ENCODE assay signal across 9 cellular contexts in genomic region chr1:12657876-12658512, GRCh38. TPM values are rescaled to one million over a fixed set of nuclear protein-coding genes. Genes with fewer than 3 reads are reported as not detected.
"Had no signal": no experiment of that assay in that cellular context is flagged by ENCODE, and none has a peak within 500 bp of the region (broad histone marks: within the 10 kb centered on the region; RNA-seq: fewer than 3 reads in every experiment).

No MANE protein-coding gene starts in this region.

RNA-seq across cellular contexts. Expression of gene AADACL4, which starts 14.1 kb away (rescaled TPM):
- total RNA-seq: LHCN-M2, MCF 10A, OCI-LY7, PC-9, Right ventricle myocardium inferior, RPMI7951, SJCRH30, SK-MEL-5, T-cell had no signal

RNA-seq across cellular contexts. Expression of gene DHRS3, which starts 40.0 kb away (rescaled TPM):
- total RNA-seq: OCI-LY7, SK-MEL-5 had no signal

RNA-seq across cellular contexts. Expression of gene AADACL3, which starts 57.9 kb away (rescaled TPM):
- total RNA-seq: LHCN-M2, MCF 10A, OCI-LY7, PC-9, Right ventricle myocardium inferior, RPMI7951, SJCRH30, SK-MEL-5, T-cell had no signal
